In genomic region chr9:130858734-130859705, GRCh38 we compare ENCODE assay signal across 1 cellular context.
TF ChIP-seq lines count a peak whose summit lies in the region.

No MANE protein-coding gene starts in this region.

TF ChIP-seq in WTC11, 78 proteins besides CTCF, POLR2A, EP300 and RAD21 (continued from another document):
- TF ChIP-seq ZNF532 (CRISPR knock-in tag; IDR thresholded peaks at IDR 0.05; ENCODE audit: borderline replicate concordance) (no peak), ZNF263 (CRISPR knock-in tag; IDR thresholded peaks at IDR 0.05; ENCODE audit: low read depth) (no peak), MLX (CRISPR knock-in tag; IDR thresholded peaks at IDR 0.05) (no peak), NR3C1 (CRISPR knock-in tag; conservative IDR thresholded peaks at IDR 0.05; ENCODE audit: low read depth) (no peak), ZNF317 (CRISPR knock-in tag; IDR thresholded peaks at IDR 0.05; ENCODE audit: borderline replicate concordance, low read depth) (no peak)
